Comparison of ENCODE assay signal across 1 cellular context in the genomic region with DNA sequence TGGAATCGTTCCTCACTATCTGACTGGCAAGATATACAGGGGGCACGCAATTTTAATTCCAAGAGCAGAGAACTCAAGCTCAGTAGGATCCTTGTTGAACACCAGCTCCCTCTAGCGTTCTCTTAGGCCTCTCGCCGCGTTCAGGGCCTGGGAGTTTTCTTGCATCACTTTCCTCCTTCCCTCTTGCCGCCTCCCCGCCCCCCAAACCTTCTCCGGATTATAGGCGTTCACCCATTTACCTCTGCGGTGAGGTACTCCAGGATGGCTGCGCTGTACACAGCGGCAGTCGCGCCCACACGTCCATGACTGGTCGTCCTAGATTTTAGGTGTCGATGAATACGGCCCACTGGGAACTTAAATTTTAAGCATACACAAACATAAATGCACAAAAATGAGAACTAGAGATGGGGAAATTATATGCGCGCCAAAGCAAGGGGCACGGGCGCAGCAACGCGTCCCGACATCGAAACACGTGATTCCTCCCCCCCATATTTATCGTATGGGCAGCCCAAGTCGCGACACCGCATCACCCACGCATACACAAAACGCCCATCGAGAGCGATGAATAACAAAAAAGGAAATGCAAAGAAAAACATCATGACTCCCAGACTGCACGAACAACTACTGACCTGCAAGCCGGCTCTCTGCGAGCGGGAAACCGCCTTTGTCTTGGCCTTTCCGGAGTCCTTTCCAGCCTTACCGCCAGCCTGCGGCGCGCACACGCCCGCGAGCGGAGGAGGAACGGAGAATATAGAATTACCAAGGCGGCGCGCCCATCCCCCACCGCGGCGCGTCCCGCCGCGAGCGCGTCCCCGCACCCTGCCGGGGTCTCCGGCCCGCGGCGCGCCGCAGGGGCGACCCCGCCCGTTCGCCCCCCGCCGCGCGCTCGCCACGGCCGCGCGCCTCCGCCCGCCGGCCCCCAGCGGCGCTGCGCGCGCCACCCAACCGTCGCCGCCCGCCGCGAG.
TF ChIP-seq lines count a peak whose summit lies in the region.

No MANE protein-coding gene starts in this region.

TF ChIP-seq in K562, 482 proteins besides CTCF, POLR2A, EP300 and RAD21 (continued from another document and continues in another):
- TF ChIP-seq AFF4 (CRISPR knock-in tag; IDR thresholded peaks at IDR 0.05): 0 out of 2 replicates have a peak, but pooled peaks have one; percentile 77
- peak; percentile 73; the same call in 1 of the 2 replicates for TF ChIP-seq POLR2AphosphoS2 (IDR thresholded peaks at IDR 0.05; ENCODE audit: low read length)
- TF ChIP-seq PHF20 (IDR thresholded peaks at IDR 0.05; ENCODE audit: partially characterized antibody): no peak
- no peak for TF ChIP-seq ILK (tag; IDR thresholded peaks at IDR 0.05; ENCODE audit: borderline replicate concordance, low read depth)
- TF ChIP-seq, protein P1, sequence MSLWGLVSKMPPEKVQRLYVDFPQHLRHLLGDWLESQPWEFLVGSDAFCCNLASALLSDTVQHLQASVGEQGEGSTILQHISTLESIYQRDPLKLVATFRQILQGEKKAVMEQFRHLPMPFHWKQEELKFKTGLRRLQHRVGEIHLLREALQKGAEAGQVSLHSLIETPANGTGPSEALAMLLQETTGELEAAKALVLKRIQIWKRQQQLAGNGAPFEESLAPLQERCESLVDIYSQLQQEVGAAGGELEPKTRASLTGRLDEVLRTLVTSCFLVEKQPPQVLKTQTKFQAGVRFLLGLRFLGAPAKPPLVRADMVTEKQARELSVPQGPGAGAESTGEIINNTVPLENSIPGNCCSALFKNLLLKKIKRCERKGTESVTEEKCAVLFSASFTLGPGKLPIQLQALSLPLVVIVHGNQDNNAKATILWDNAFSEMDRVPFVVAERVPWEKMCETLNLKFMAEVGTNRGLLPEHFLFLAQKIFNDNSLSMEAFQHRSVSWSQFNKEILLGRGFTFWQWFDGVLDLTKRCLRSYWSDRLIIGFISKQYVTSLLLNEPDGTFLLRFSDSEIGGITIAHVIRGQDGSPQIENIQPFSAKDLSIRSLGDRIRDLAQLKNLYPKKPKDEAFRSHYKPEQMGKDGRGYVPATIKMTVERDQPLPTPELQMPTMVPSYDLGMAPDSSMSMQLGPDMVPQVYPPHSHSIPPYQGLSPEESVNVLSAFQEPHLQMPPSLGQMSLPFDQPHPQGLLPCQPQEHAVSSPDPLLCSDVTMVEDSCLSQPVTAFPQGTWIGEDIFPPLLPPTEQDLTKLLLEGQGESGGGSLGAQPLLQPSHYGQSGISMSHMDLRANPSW (CRISPR knock-in tag; IDR thresholded peaks at IDR 0.05): no peak
- no peak for TF ChIP-seq MAFG (tag; conservative IDR thresholded peaks at IDR 0.05)
- no peak for TF ChIP-seq MIER1 (IDR thresholded peaks at IDR 0.05; ENCODE audit: low read depth)
- TF ChIP-seq PTTG1 (tag; IDR thresholded peaks at IDR 0.05; ENCODE audit: low read depth): no peak
- TF ChIP-seq SIX5 (IDR thresholded peaks at IDR 0.05; ENCODE audit: borderline replicate concordance in 1 of 2, insufficient read depth in 1 of 2, low read depth in 1 of 2, low read length in 2 of 2): no peak
- TF ChIP-seq ELF1 (tag; IDR thresholded peaks at IDR 0.05): no peak
- TF ChIP-seq, protein P2, sequence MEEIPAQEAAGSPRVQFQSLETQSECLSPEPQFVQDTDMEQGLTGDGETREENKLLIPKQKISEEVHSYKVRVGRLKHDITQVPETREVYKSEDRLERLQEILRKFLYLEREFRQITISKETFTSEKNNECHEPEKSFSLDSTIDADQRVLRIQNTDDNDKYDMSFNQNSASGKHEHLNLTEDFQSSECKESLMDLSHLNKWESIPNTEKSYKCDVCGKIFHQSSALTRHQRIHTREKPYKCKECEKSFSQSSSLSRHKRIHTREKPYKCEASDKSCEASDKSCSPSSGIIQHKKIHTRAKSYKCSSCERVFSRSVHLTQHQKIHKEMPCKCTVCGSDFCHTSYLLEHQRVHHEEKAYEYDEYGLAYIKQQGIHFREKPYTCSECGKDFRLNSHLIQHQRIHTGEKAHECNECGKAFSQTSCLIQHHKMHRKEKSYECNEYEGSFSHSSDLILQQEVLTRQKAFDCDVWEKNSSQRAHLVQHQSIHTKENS (CRISPR knock-in tag; IDR thresholded peaks at IDR 0.05): no peak
- TF ChIP-seq SRSF9 (IDR thresholded peaks at IDR 0.05; ENCODE audit: borderline replicate concordance, low read depth, low read length): no peak
- no peak for TF ChIP-seq TCFL5 (CRISPR knock-in tag; conservative IDR thresholded peaks at IDR 0.05)
- TF ChIP-seq, protein P3, sequence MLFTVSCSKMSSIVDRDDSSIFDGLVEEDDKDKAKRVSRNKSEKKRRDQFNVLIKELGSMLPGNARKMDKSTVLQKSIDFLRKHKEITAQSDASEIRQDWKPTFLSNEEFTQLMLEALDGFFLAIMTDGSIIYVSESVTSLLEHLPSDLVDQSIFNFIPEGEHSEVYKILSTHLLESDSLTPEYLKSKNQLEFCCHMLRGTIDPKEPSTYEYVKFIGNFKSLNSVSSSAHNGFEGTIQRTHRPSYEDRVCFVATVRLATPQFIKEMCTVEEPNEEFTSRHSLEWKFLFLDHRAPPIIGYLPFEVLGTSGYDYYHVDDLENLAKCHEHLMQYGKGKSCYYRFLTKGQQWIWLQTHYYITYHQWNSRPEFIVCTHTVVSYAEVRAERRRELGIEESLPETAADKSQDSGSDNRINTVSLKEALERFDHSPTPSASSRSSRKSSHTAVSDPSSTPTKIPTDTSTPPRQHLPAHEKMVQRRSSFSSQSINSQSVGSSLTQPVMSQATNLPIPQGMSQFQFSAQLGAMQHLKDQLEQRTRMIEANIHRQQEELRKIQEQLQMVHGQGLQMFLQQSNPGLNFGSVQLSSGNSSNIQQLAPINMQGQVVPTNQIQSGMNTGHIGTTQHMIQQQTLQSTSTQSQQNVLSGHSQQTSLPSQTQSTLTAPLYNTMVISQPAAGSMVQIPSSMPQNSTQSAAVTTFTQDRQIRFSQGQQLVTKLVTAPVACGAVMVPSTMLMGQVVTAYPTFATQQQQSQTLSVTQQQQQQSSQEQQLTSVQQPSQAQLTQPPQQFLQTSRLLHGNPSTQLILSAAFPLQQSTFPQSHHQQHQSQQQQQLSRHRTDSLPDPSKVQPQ (CRISPR knock-in tag; IDR thresholded peaks at IDR 0.05; ENCODE audit: borderline replicate concordance): no peak
- no peak for TF ChIP-seq ZNF41 (CRISPR knock-in tag; conservative IDR thresholded peaks at IDR 0.05)
- peak; percentile 31; the same call in 1 of the 2 replicates for TF ChIP-seq SMC3 (conservative IDR thresholded peaks at IDR 0.05; ENCODE audit: insufficient read depth, low read depth, low read length)
- peak; percentile 30 for TF ChIP-seq TAF1 (IDR thresholded peaks at IDR 0.05; ENCODE audit: control insufficient read depth, extremely low read depth, insufficient read depth, low read length, severe bottlenecking)
- no peak for TF ChIP-seq THRA (IDR thresholded peaks at IDR 0.05)
- no peak for TF ChIP-seq TCF7L2 (IDR thresholded peaks at IDR 0.05; ENCODE audit: low read depth, low read length)
- TF ChIP-seq RBM25 (IDR thresholded peaks at IDR 0.05; ENCODE audit: low read depth, low read length, severe bottlenecking): no peak
- TF ChIP-seq DMBX1 (CRISPR knock-in tag; IDR thresholded peaks at IDR 0.05; ENCODE audit: borderline replicate concordance): no peak
- TF ChIP-seq U2AF1 (optimal IDR thresholded peaks at IDR 0.05; ENCODE audit: low read depth, low read length): no peak
- TF ChIP-seq E2F6 (IDR thresholded peaks at IDR 0.05; ENCODE audit: borderline replicate concordance in 1 of 2, extremely low read depth in 1 of 2, insufficient read depth in 1 of 2, insufficient read length in 1 of 2, low read depth in 1 of 2, low read length in 1 of 2, poor library complexity in 1 of 2, severe bottlenecking in 1 of 2): peak in 1 of 2 experiments; percentile 37
- peak; percentile 98 for TF ChIP-seq RBM22 (IDR thresholded peaks at IDR 0.05; ENCODE audit: low read depth, low read length, poor library complexity, severe bottlenecking)
- TF ChIP-seq TAF15 (IDR thresholded peaks at IDR 0.05; ENCODE audit: low read depth, low read length): no peak
- no peak for TF ChIP-seq ZNF316 (IDR thresholded peaks at IDR 0.05)
- no peak for TF ChIP-seq SMARCA5 (IDR thresholded peaks at IDR 0.05)
- TF ChIP-seq ZMIZ1 (IDR thresholded peaks at IDR 0.05; ENCODE audit: low read depth in 2 of 2, low read length in 2 of 2): no peak; a peak in 1 of 4 replicates
- TF ChIP-seq, protein P4, sequence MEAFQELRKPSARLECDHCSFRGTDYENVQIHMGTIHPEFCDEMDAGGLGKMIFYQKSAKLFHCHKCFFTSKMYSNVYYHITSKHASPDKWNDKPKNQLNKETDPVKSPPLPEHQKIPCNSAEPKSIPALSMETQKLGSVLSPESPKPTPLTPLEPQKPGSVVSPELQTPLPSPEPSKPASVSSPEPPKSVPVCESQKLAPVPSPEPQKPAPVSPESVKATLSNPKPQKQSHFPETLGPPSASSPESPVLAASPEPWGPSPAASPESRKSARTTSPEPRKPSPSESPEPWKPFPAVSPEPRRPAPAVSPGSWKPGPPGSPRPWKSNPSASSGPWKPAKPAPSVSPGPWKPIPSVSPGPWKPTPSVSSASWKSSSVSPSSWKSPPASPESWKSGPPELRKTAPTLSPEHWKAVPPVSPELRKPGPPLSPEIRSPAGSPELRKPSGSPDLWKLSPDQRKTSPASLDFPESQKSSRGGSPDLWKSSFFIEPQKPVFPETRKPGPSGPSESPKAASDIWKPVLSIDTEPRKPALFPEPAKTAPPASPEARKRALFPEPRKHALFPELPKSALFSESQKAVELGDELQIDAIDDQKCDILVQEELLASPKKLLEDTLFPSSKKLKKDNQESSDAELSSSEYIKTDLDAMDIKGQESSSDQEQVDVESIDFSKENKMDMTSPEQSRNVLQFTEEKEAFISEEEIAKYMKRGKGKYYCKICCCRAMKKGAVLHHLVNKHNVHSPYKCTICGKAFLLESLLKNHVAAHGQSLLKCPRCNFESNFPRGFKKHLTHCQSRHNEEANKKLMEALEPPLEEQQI (IDR thresholded peaks at IDR 0.05): 0 out of 2 replicates have a peak, but pooled peaks have one; percentile 17
- TF ChIP-seq NCOA6 (IDR thresholded peaks at IDR 0.05): no peak
- TF ChIP-seq GATAD2B (IDR thresholded peaks at IDR 0.05; ENCODE audit: borderline replicate concordance): peak; percentile 66; the same call in 1 of the 2 replicates
- no peak for TF ChIP-seq ZNF561 (CRISPR knock-in tag; conservative IDR thresholded peaks at IDR 0.05)
- no peak for TF ChIP-seq ZNF134 (CRISPR knock-in tag; conservative IDR thresholded peaks at IDR 0.05)
- no peak for TF ChIP-seq BACH1 (tag; IDR thresholded peaks at IDR 0.05)
- TF ChIP-seq CC2D1A (IDR thresholded peaks at IDR 0.05): 0 out of 2 replicates have a peak, but pooled peaks have one; percentile 30
